ENCODE assay signal across 12 cellular contexts in genomic region chr1:2534775-2535387, GRCh38. TPM values are rescaled to one million over a fixed set of nuclear protein-coding genes. Genes with fewer than 3 reads are reported as not detected.
DNase-seq lines count a peak whose midpoint lies in the region; ATAC-seq and TF ChIP-seq lines count a peak whose summit lies in the region.
"Had no signal": no experiment of that assay in that cellular context is flagged by ENCODE, and none has a peak within 500 bp of the region (broad histone marks: within the 10 kb centered on the region; RNA-seq: fewer than 3 reads in every experiment).

No MANE protein-coding gene starts in this region.

- H3K9me3 Mint-ChIP-seq in T-cell = no peaks in the 10 kb centered on the region
- H3K9me3 Mint-ChIP-seq: T-helper 1 cell treated with Interleukin-12 subunit alpha and Interleukin-12 subunit beta and Interleukin-4 antibody, amounts not matched to agents 30 μg/mL and 1 μg/mL, for 36 hours had no signal

- no peaks in the 10 kb centered on the region for H3K36me3 Mint-ChIP-seq in T-cell

- CTCF ChIA-PET in T-cell (lab: Charles Lee) = no interaction called here

- H3K27me3 Mint-ChIP-seq in T-cell = peaks cover 0 to 25% of the 10 kb centered on the region in 2 donors

- TF ChIP-seq CTCF in GM13977 (IDR thresholded peaks at IDR 0.05; ENCODE audit: extremely low read depth, insufficient read depth, missing control alignments) = no peak

- in situ Hi-C loops in GM13977 (cut with MboI; ENCODE audit: low pct_unique_long_range_greater_than_20kb, low sequenced_read_pairs, unreplicated experiment) = loop anchor here (25.0 kb wide), 1 partner anchor 348 kb away; the partner anchor contains the start of gene FAAP20

- peaks cover 0 to 8% (median 6%) of the 10 kb centered on the region in 3 donors for H3K4me1 Mint-ChIP-seq in T-cell

- POLR2A ChIA-PET in T-cell (lab: Charles Lee) = interaction anchor here in 1 of 2 donors (0.6 kb wide), 1 partner anchor 21 kb away, joined by 5 read pairs; no protein-coding TSS in a partner anchor

- DNase-seq in EL = peak; percentile 83
- DNase-seq in NCI-H2171 (lab: John Stamatoyannopoulos, UW) = peak; percentile 81
- DNase-seq in dermis blood vessel endothelial cell = peak; percentile 53
- peak; percentile 36 for DNase-seq in non-pigmented ciliary epithelial cell (ENCODE audit: low read depth)
- no peak for DNase-seq in T-cell
- no peak for DNase-seq in SIG-M5 (lab: John Stamatoyannopoulos, UW)
- no peak for DNase-seq in ecto neural progenitor cell (ENCODE audit: low spot score)
- no peak for DNase-seq in GM13977 (ENCODE audit: low spot score)
- DNase-seq: GF-D8, kidney had no signal

- ATAC-seq in T-cell (replicated peaks in 1 of 4) = no peak
- ATAC-seq: sciatic nerve had no signal

- H3K4me3 Mint-ChIP-seq in T-cell = no peak overlapping the region
- H3K4me3 Mint-ChIP-seq: T-helper 1 cell treated with Interleukin-12 subunit alpha and Interleukin-12 subunit beta and Interleukin-4 antibody, amounts not matched to agents 30 μg/mL and 1 μg/mL, for 36 hours had no signal

- no peak overlapping the region for H3K27ac Mint-ChIP-seq in T-cell
- H3K27ac Mint-ChIP-seq: T-helper 1 cell treated with Interleukin-12 subunit alpha and Interleukin-12 subunit beta and Interleukin-4 antibody, amounts not matched to agents 30 μg/mL and 1 μg/mL, for 36 hours had no signal

RNA-seq across cellular contexts. Expression of gene HES5, which starts 4.8 kb away (rescaled TPM):
- total RNA-seq in dermis blood vessel endothelial cell = 0.17 TPM in 1 of 2 replicates, not detected in the other
- total RNA-seq in T-cell = not detected

RNA-seq across cellular contexts. Expression of gene PANK4, which starts 8.5 kb away (rescaled TPM):
- total RNA-seq in dermis blood vessel endothelial cell (21.5 and 24.7 TPM in 2 replicates), T-cell (100 to 1,000 TPM in 3 of 5 donors, 10 to 100 TPM in 2; 51.0 to 128 (median 119) TPM)

RNA-seq across cellular contexts. Expression of gene TNFRSF14, which starts 21.3 kb away (rescaled TPM):
- total RNA-seq in dermis blood vessel endothelial cell = 109 and 155 TPM in 2 replicates
- total RNA-seq in T-cell = 100 to 1,000 TPM; 163 to 214 (median 211) TPM

RNA-seq across cellular contexts. Expression of gene PRXL2B, which starts 51.7 kb away (rescaled TPM):
- total RNA-seq in dermis blood vessel endothelial cell (63.0 and 128 TPM in 2 replicates), T-cell (10 to 100 TPM; 17.3 to 37.6 (median 35.3) TPM)

RNA-seq across cellular contexts. Expression of gene PLCH2, which starts 58.8 kb away (rescaled TPM):
- total RNA-seq in dermis blood vessel endothelial cell = under 0.01 and 0.09 TPM in 2 replicates
- total RNA-seq in T-cell = 10 to 100 TPM; 20.2 to 59.1 (median 27.9) TPM

Comparison
In these comparisons a context has a peak if more than half of its experiments do, and no peak if none do; other contexts are left out.
1. DNase-seq: peak in EL (single experiment), NCI-H2171 (single experiment), dermis blood vessel endothelial cell (single experiment) and non-pigmented ciliary epithelial cell (single experiment); none in T-cell (0 of 34), SIG-M5 (single experiment), ecto neural progenitor cell (single experiment) and GM13977 (single experiment).